1 cellular context compared by ENCODE assay signal in genomic region chr11:117098269-117099231, GRCh38.
A peak's percentile ranks its signal among the peaks of the same experiment; 100 is the strongest.
TF ChIP-seq lines count a peak whose summit lies in the region.

Gene SIK3 (minus strand): TSS chr11:117098428. CDS start chr11:117098415, 13 bp downstream.

TF ChIP-seq in HepG2, 621 proteins besides CTCF, POLR2A, EP300 and RAD21 (continued from another document and continues in another):
- peak; percentile 77 for TF ChIP-seq MXD4 (CRISPR knock-in tag; IDR thresholded peaks at IDR 0.05)
- no peak for TF ChIP-seq TBX3 (IDR thresholded peaks at IDR 0.05; ENCODE audit: borderline replicate concordance)
- TF ChIP-seq, protein P1, sequence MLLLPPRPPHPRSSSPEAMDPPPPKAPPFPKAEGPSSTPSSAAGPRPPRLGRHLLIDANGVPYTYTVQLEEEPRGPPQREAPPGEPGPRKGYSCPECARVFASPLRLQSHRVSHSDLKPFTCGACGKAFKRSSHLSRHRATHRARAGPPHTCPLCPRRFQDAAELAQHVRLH (CRISPR knock-in tag; IDR thresholded peaks at IDR 0.05; ENCODE audit: borderline replicate concordance, low read depth) = no peak
- TF ChIP-seq ZNF350 (CRISPR knock-in tag; IDR thresholded peaks at IDR 0.05; ENCODE audit: borderline replicate concordance, low read depth) = 0 out of 2 replicates have a peak, but pooled peaks have one; percentile 36
- TF ChIP-seq HCFC1 (IDR thresholded peaks at IDR 0.05; ENCODE audit: low read depth, low read length) = no peak
- peak; percentile 61 for TF ChIP-seq ASH2L (IDR thresholded peaks at IDR 0.05; ENCODE audit: insufficient read length, low read depth, low read length)
- TF ChIP-seq, protein P2, sequence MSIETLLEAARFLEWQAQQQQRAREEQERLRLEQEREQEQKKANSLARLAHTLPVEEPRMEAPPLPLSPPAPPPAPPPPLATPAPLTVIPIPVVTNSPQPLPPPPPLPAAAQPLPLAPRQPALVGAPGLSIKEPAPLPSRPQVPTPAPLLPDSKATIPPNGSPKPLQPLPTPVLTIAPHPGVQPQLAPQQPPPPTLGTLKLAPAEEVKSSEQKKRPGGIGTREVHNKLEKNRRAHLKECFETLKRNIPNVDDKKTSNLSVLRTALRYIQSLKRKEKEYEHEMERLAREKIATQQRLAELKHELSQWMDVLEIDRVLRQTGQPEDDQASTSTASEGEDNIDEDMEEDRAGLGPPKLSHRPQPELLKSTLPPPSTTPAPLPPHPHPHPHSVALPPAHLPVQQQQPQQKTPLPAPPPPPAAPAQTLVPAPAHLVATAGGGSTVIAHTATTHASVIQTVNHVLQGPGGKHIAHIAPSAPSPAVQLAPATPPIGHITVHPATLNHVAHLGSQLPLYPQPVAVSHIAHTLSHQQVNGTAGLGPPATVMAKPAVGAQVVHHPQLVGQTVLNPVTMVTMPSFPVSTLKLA (IDR thresholded peaks at IDR 0.05) = peak; percentile 47; the same call in 1 of the 2 replicates
- TF ChIP-seq SOX6 (IDR thresholded peaks at IDR 0.05) = no peak
- TF ChIP-seq SOX6 (CRISPR knock-in tag; IDR thresholded peaks at IDR 0.05) = peak; percentile 58
- peak; percentile 31; the same call in 1 of the 2 replicates for TF ChIP-seq HNF4A (CRISPR knock-in tag; IDR thresholded peaks at IDR 0.05)
- peak; percentile 8; the same call in 1 of the 2 replicates for TF ChIP-seq FOSL2 (CRISPR knock-in tag; IDR thresholded peaks at IDR 0.05)
- TF ChIP-seq ZNF687 (CRISPR knock-in tag; IDR thresholded peaks at IDR 0.05) = peak; percentile 74
- TF ChIP-seq BHLHE40 (IDR thresholded peaks at IDR 0.05; ENCODE audit: low read length) = peak; percentile 97
- TF ChIP-seq IRF2 (CRISPR knock-in tag; IDR thresholded peaks at IDR 0.05) = peak; percentile 26; the same call in 1 of the 2 replicates
- 0 out of 2 replicates have a peak, but pooled peaks have one; percentile 80 for TF ChIP-seq FOXO4 (CRISPR knock-in tag; conservative IDR thresholded peaks at IDR 0.05)
- no peak for TF ChIP-seq ZNF430 (CRISPR knock-in tag; IDR thresholded peaks at IDR 0.05)
- peak; percentile 56; the same call in 1 of the 2 replicates for TF ChIP-seq TFDP2 (CRISPR knock-in tag; IDR thresholded peaks at IDR 0.05)
- peak; percentile 66; the same call in 1 of the 2 replicates for TF ChIP-seq KDM5B (CRISPR knock-in tag; IDR thresholded peaks at IDR 0.05; ENCODE audit: borderline replicate concordance)
- no peak; the same call in 1 of the 2 replicates for TF ChIP-seq FOXP4 (CRISPR knock-in tag; IDR thresholded peaks at IDR 0.05)
- TF ChIP-seq AKAP8 (CRISPR knock-in tag; IDR thresholded peaks at IDR 0.05) = no peak
- no peak for TF ChIP-seq ZNF274 (CRISPR knock-in tag; IDR thresholded peaks at IDR 0.05)
- TF ChIP-seq FOXC1 (CRISPR knock-in tag; IDR thresholded peaks at IDR 0.05; ENCODE audit: borderline replicate concordance) = peak; percentile 32; the same call in 1 of the 2 replicates
- TF ChIP-seq, protein P3, sequence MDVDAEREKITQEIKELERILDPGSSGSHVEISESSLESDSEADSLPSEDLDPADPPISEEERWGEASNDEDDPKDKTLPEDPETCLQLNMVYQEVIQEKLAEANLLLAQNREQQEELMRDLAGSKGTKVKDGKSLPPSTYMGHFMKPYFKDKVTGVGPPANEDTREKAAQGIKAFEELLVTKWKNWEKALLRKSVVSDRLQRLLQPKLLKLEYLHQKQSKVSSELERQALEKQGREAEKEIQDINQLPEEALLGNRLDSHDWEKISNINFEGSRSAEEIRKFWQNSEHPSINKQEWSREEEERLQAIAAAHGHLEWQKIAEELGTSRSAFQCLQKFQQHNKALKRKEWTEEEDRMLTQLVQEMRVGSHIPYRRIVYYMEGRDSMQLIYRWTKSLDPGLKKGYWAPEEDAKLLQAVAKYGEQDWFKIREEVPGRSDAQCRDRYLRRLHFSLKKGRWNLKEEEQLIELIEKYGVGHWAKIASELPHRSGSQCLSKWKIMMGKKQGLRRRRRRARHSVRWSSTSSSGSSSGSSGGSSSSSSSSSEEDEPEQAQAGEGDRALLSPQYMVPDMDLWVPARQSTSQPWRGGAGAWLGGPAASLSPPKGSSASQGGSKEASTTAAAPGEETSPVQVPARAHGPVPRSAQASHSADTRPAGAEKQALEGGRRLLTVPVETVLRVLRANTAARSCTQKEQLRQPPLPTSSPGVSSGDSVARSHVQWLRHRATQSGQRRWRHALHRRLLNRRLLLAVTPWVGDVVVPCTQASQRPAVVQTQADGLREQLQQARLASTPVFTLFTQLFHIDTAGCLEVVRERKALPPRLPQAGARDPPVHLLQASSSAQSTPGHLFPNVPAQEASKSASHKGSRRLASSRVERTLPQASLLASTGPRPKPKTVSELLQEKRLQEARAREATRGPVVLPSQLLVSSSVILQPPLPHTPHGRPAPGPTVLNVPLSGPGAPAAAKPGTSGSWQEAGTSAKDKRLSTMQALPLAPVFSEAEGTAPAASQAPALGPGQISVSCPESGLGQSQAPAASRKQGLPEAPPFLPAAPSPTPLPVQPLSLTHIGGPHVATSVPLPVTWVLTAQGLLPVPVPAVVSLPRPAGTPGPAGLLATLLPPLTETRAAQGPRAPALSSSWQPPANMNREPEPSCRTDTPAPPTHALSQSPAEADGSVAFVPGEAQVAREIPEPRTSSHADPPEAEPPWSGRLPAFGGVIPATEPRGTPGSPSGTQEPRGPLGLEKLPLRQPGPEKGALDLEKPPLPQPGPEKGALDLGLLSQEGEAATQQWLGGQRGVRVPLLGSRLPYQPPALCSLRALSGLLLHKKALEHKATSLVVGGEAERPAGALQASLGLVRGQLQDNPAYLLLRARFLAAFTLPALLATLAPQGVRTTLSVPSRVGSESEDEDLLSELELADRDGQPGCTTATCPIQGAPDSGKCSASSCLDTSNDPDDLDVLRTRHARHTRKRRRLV (CRISPR knock-in tag; IDR thresholded peaks at IDR 0.05) = no peak
- TF ChIP-seq REL (CRISPR knock-in tag; conservative IDR thresholded peaks at IDR 0.05) = no peak
- TF ChIP-seq SKI (IDR thresholded peaks at IDR 0.05; ENCODE audit: partially characterized antibody) = peak; percentile 49
- peak; percentile 36; the same call in 1 of the 2 replicates for TF ChIP-seq TAF1 (CRISPR knock-in tag; IDR thresholded peaks at IDR 0.05)
- TF ChIP-seq RFX5 (IDR thresholded peaks at IDR 0.05; ENCODE audit: low read depth, low read length) = peak; percentile 93
- TF ChIP-seq PHF21A (CRISPR knock-in tag; IDR thresholded peaks at IDR 0.05) = 0 out of 2 replicates have a peak, but pooled peaks have one; percentile 10
- TF ChIP-seq ZNF552 (CRISPR knock-in tag; IDR thresholded peaks at IDR 0.05; ENCODE audit: borderline replicate concordance) = no peak
- no peak for TF ChIP-seq ZNF891 (CRISPR knock-in tag; IDR thresholded peaks at IDR 0.05)
- peak; percentile 86 for TF ChIP-seq MAZ (IDR thresholded peaks at IDR 0.05; ENCODE audit: borderline replicate concordance, low read depth, low read length)
- peak; percentile 18; the same call in 1 of the 2 replicates for TF ChIP-seq MAZ (CRISPR knock-in tag; IDR thresholded peaks at IDR 0.05; ENCODE audit: low read depth)
- 0 out of 2 replicates have a peak, but pooled peaks have one; percentile 18 for TF ChIP-seq ZBED4 (CRISPR knock-in tag; IDR thresholded peaks at IDR 0.05; ENCODE audit: borderline replicate concordance)
- 0 out of 2 replicates have a peak, but pooled peaks have one; percentile 30 for TF ChIP-seq ZNF607 (CRISPR knock-in tag; IDR thresholded peaks at IDR 0.05; ENCODE audit: borderline replicate concordance)
- TF ChIP-seq ZSCAN21 (CRISPR knock-in tag; IDR thresholded peaks at IDR 0.05; ENCODE audit: borderline replicate concordance) = no peak
- peak; percentile 86 for TF ChIP-seq YY1 (IDR thresholded peaks at IDR 0.05; ENCODE audit: insufficient read depth, insufficient replicate concordance, low read depth, low read length)
- TF ChIP-seq DNMT3B (CRISPR knock-in tag; conservative IDR thresholded peaks at IDR 0.05) = no peak
- no peak for TF ChIP-seq ZNF484 (CRISPR knock-in tag; IDR thresholded peaks at IDR 0.05; ENCODE audit: borderline replicate concordance, low read depth)
- no peak for TF ChIP-seq TCF12 (IDR thresholded peaks at IDR 0.05)
- peak; percentile 57; the same call in 1 of the 2 replicates for TF ChIP-seq TCF12 (CRISPR knock-in tag; IDR thresholded peaks at IDR 0.05)
- TF ChIP-seq ZSCAN31 (CRISPR knock-in tag; IDR thresholded peaks at IDR 0.05; ENCODE audit: low read depth) = no peak
- TF ChIP-seq TGIF2 (CRISPR knock-in tag; IDR thresholded peaks at IDR 0.05) = peak; percentile 41; the same call in 1 of the 2 replicates
- no peak for TF ChIP-seq CREBL2 (CRISPR knock-in tag; IDR thresholded peaks at IDR 0.05; ENCODE audit: borderline replicate concordance)
